8 cellular contexts compared by ENCODE assay signal in genomic region chr14:75001899-75002298, GRCh38. TPM values are rescaled to one million over a fixed set of nuclear protein-coding genes. Genes with fewer than 3 reads are reported as not detected.
DNase-seq lines count a peak whose midpoint lies in the region; ATAC-seq and TF ChIP-seq lines count a peak whose summit lies in the region.

No MANE protein-coding gene starts in this region.

- H3K27ac ChIP-seq in SU-DHL-6 (ENCODE audit: low read depth, low read length): no peak overlapping the region
- peak overlapping the region; percentile 80 to 85 (median 84) for H3K27ac ChIP-seq in sigmoid colon

- H3K27me3 ChIP-seq in SU-DHL-6 (ENCODE audit: low read length) (no peaks in the 10 kb centered on the region), sigmoid colon (no peaks in the 10 kb centered on the region)

- H3K36me3 ChIP-seq in SU-DHL-6 (ENCODE audit: low read length): peaks cover 2% of the 10 kb centered on the region; the same call in 1 of the 2 replicates
- H3K36me3 ChIP-seq in sigmoid colon: peaks cover 8 to 23% (median 15%) of the 10 kb centered on the region in 4 donors

- peak overlapping the region; percentile 63 for H3K4me2 ChIP-seq in SU-DHL-6 (ENCODE audit: low read depth, low read length, poor library complexity, severe bottlenecking)

- H3K4me1 ChIP-seq in sigmoid colon: peaks cover 0 to 22% (median 19%) of the 10 kb centered on the region in 4 donors

- no peak for TF ChIP-seq EP300 in sigmoid colon (IDR thresholded peaks at IDR 0.05)

- H3K4me3 ChIP-seq in GM12865 (ENCODE audit: low read depth, low read length): peak overlapping the region; percentile 90
- peak overlapping the region; percentile 54 for H3K4me3 ChIP-seq in SU-DHL-6 (ENCODE audit: insufficient read depth, low read length, poor library complexity, severe bottlenecking)
- H3K4me3 ChIP-seq in fibroblast of mammary gland (ENCODE audit: control insufficient read depth, low read depth, low read length): peak overlapping the region; percentile 96
- peak overlapping the region in 3 of 4 donors; percentile 86 to 96 (median 94) for H3K4me3 ChIP-seq in sigmoid colon

- TF ChIP-seq CTCF in GM12865 (IDR thresholded peaks at IDR 0.05; ENCODE audit: insufficient read depth, low read depth, low read length, missing control alignments) (no peak), SU-DHL-6 (IDR thresholded peaks at IDR 0.05; ENCODE audit: insufficient read depth, low read length, poor library complexity, severe bottlenecking) (no peak), fibroblast of mammary gland (conservative IDR thresholded peaks at IDR 0.05; ENCODE audit: control insufficient read depth, insufficient read depth, low read depth, low read length) (no peak), sigmoid colon (IDR thresholded peaks at IDR 0.05) (no peak)

- H3K9me2 ChIP-seq in SU-DHL-6 (replicated peaks; ENCODE audit: insufficient read depth, low read length): no peaks in the 10 kb centered on the region

- intact Hi-C loops in sigmoid colon (cut with DNase I): loop anchor here (2.0 to 5.0 kb wide), 2 partner anchors 55 to 65 kb away; partner anchors contain the start of gene ZC2HC1C

- peak overlapping the region; percentile 82 for H2AFZ ChIP-seq in SU-DHL-6 (ENCODE audit: low read depth, low read length, severe bottlenecking)

- H3K9me3 ChIP-seq in SU-DHL-6 (ENCODE audit: insufficient read depth, low read length) (no peaks in the 10 kb centered on the region), sigmoid colon (no peaks in the 10 kb centered on the region)

- peaks cover 16% of the 10 kb centered on the region for H3K79me2 ChIP-seq in SU-DHL-6 (ENCODE audit: insufficient read depth, low read length)

- DNase-seq in GM12865 (ENCODE audit: low read depth) (no peak), fibroblast of mammary gland (ENCODE audit: low read depth) (no peak), sigmoid colon (no peak), HUDEP-2 (lab: John Stamatoyannopoulos, UW; ENCODE audit: unreplicated experiment in 76 of 76) (no peak), NCI-H2029 (lab: John Stamatoyannopoulos, UW) (no peak)

- no peak for TF ChIP-seq POLR2A in sigmoid colon (IDR thresholded peaks at IDR 0.05)
- TF ChIP-seq POLR2A in GM18505 (IDR thresholded peaks at IDR 0.05; ENCODE audit: borderline replicate concordance, extremely low read depth, insufficient read depth, insufficient read length): no peak

- H3F3A ChIP-seq in SU-DHL-6 (ENCODE audit: insufficient read depth): no peaks in the 10 kb centered on the region

- WGBS in sigmoid colon, 2 donors: 97 to 100% methylated on average over 1 of the region's 1 CpG

- ATAC-seq in HG02981 (IDR thresholded peaks at IDR 0.05; ENCODE audit: unreplicated experiment) (no peak), GM18505 (IDR thresholded peaks at IDR 0.05; ENCODE audit: unreplicated experiment) (no peak)

- peak overlapping the region; percentile 87 for H3K9ac ChIP-seq in SU-DHL-6 (ENCODE audit: low read length)

- no peaks in the 10 kb centered on the region for H4K20me1 ChIP-seq in SU-DHL-6 (ENCODE audit: low read depth, low read length)

RNA-seq across cellular contexts. Expression of gene EIF2B2, which starts 0.8 kb away (rescaled TPM):
- 10 to 100 TPM; 34.1 to 37.5 (median 35.3) TPM for total RNA-seq in sigmoid colon
- 10 to 100 TPM; 25.2 to 45.5 (median 40.0) TPM for polyA plus RNA-seq in sigmoid colon

RNA-seq across cellular contexts. Expression of gene PGF, which starts 46.5 kb away (rescaled TPM):
- total RNA-seq in sigmoid colon: 10 to 100 TPM in 2 of 4 donors, 1 to 10 TPM in 2; 3.6 to 15.6 (median 9.7) TPM
- polyA plus RNA-seq in sigmoid colon: 1 to 10 TPM; 1.2 to 9.1 (median 1.6) TPM

RNA-seq across cellular contexts. Expression of gene MLH3, which starts 49.4 kb away (rescaled TPM):
- 10 to 100 TPM; 30.0 to 42.9 (median 34.7) TPM for total RNA-seq in sigmoid colon
- 10 to 100 TPM in 1 of 3 donors, 1 to 10 TPM in 2; 3.6 to 12.5 (median 5.1) TPM for polyA plus RNA-seq in sigmoid colon
